Comparison of ENCODE assay signal across 9 cellular contexts in genomic region chr5:1345876-1346626, GRCh38. TPM values are rescaled to one million over a fixed set of nuclear protein-coding genes. Genes with fewer than 3 reads are reported as not detected.
DNase-seq lines count a peak whose midpoint lies in the region; ATAC-seq and TF ChIP-seq lines count a peak whose summit lies in the region.
"Had no signal": no experiment of that assay in that cellular context is flagged by ENCODE, and none has a peak within 500 bp of the region (broad histone marks: within the 10 kb centered on the region; RNA-seq: fewer than 3 reads in every experiment).

No MANE protein-coding gene starts in this region.

- H3K27me3 Mint-ChIP-seq in T-cell, result no peaks in the 10 kb centered on the region

- H3K4me1 Mint-ChIP-seq in T-cell, result peaks cover 28 to 33% (median 30%) of the 10 kb centered on the region in 3 donors

- TF ChIP-seq CTCF in GM12865 (IDR thresholded peaks at IDR 0.05; ENCODE audit: insufficient read depth, low read depth, low read length, missing control alignments) (no peak), gastroesophageal sphincter (IDR thresholded peaks at IDR 0.05) (no peak), gastrocnemius medialis (IDR thresholded peaks at IDR 0.05 in 4 of 5, conservative IDR thresholded peaks at IDR 0.05 in 1 of 5) (no peak)

- no peak for DNase-seq in GM12865 (ENCODE audit: low read depth)
- DNase-seq in T-cell, result no peak
- DNase-seq in gastrocnemius medialis, result no peak
- no peak for DNase-seq in mesenteric fat pad (ENCODE audit: low spot score)
- no peak for DNase-seq in HK-2 (ENCODE audit: unreplicated experiment)
- DNase-seq in ecto neural progenitor cell (ENCODE audit: low spot score), result no peak
- DNase-seq in ureter (ENCODE audit: low spot score), result no peak
- DNase-seq: NCI-H446 had no signal

- no peak for ATAC-seq in T-cell (replicated peaks in 1 of 4)
- no peak for ATAC-seq in gastroesophageal sphincter
- ATAC-seq in gastrocnemius medialis, result peak in 1 of 2 donors; percentile 13

- H3K36me3 Mint-ChIP-seq in T-cell, result peaks cover 18% of the 10 kb centered on the region

- POLR2A ChIA-PET in T-cell (lab: Charles Lee), result no interaction called here

- H3K27me3 ChIP-seq in gastroesophageal sphincter (no peaks in the 10 kb centered on the region), gastrocnemius medialis (no peaks in the 10 kb centered on the region)

- in situ Hi-C loops in gastrocnemius medialis (cut with MboI; ENCODE audit: low sequenced_read_pairs in 4 of 4), result no loop called here

- 83 to 84% methylated on average over 9 to 12 of the region's 27 CpGs for WGBS in gastroesophageal sphincter (ENCODE audit: low coverage in 1 of 2), 2 donors

- H3K4me3 Mint-ChIP-seq in T-cell, result peak overlapping the region; percentile 77 to 80 (median 78)

- H3K27ac ChIP-seq in gastroesophageal sphincter (peak overlapping the region in 2 of 4 donors; percentile 91 to 92), gastrocnemius medialis (peak overlapping the region; percentile 82 to 96 (median 86))

- no peaks in the 10 kb centered on the region for H3K9me3 ChIP-seq in gastroesophageal sphincter
- no peaks in the 10 kb centered on the region for H3K9me3 ChIP-seq in gastrocnemius medialis

- H3K4me1 ChIP-seq in gastroesophageal sphincter (peaks cover 0 to 36% (median 18%) of the 10 kb centered on the region in 3 donors), gastrocnemius medialis (peaks cover 16 to 18% of the 10 kb centered on the region in 2 donors)

- intact Hi-C loops in gastrocnemius medialis (cut with DNase I; ENCODE audit: low total_unique reads), result loop anchor here (1.0 to 10.0 kb wide), 4 partner anchors 22 to 455 kb away; partner anchors contain the start of genes BRD9, NDUFS6 and TRIP13

- H3K36me3 ChIP-seq in gastroesophageal sphincter (peaks cover 0 to 25% of the 10 kb centered on the region in 2 donors), gastrocnemius medialis (peaks cover 0 to 23% of the 10 kb centered on the region in 2 donors)

- H3K9me3 Mint-ChIP-seq in T-cell, result no peaks in the 10 kb centered on the region

- CTCF ChIA-PET in T-cell (lab: Charles Lee), result interaction anchor here in 1 of 2 donors (1.4 kb wide), 1 partner anchor 34 kb away, joined by 3 read pairs; no protein-coding TSS in a partner anchor

- H3K4me3 ChIP-seq in GM12865 (ENCODE audit: low read depth, low read length) (peak overlapping the region; percentile 86), gastroesophageal sphincter (peak overlapping the region; percentile 84 to 90), gastrocnemius medialis (peak overlapping the region; percentile 65 to 99 (median 82))

- peak overlapping the region; percentile 69 to 78 for H3K27ac Mint-ChIP-seq in T-cell

- no peak for TF ChIP-seq POLR2A in gastroesophageal sphincter (IDR thresholded peaks at IDR 0.05)
- TF ChIP-seq POLR2A in gastrocnemius medialis (IDR thresholded peaks at IDR 0.05), result no peak

- TF ChIP-seq EP300 in gastroesophageal sphincter (IDR thresholded peaks at IDR 0.05), result no peak

RNA-seq across cellular contexts. Expression of gene CLPTM1L, which starts 1.2 kb away (rescaled TPM):
- 10 to 100 TPM; 70.9 to 91.0 (median 82.1) TPM for total RNA-seq in T-cell
- total RNA-seq in gastroesophageal sphincter, result 100 to 1,000 TPM in 1 of 4 donors, 10 to 100 TPM in 3; 83.9 to 131 (median 92.2) TPM
- total RNA-seq in gastrocnemius medialis, result 10 to 100 TPM; 29.4 to 41.0 (median 36.8) TPM
- 112 TPM for total RNA-seq in mesenteric fat pad
- 73.4 TPM for total RNA-seq in ureter

RNA-seq across cellular contexts. Expression of gene TERT, which starts 51.2 kb away (rescaled TPM):
- total RNA-seq in T-cell, result under 1 TPM; 0.09 to 0.70 (median 0.28) TPM
- not detected for total RNA-seq in gastroesophageal sphincter
- total RNA-seq in gastrocnemius medialis, result not detected
- not detected for total RNA-seq in mesenteric fat pad
- total RNA-seq in ureter, result not detected
